ENCODE assay signal across 17 cellular contexts in genomic region chr10:15310776-15311175, GRCh38.
"Had no signal": no experiment of that assay in that cellular context is flagged by ENCODE, and none has a peak within 500 bp of the region (broad histone marks: within the 10 kb centered on the region; RNA-seq: fewer than 3 reads in every experiment).

No MANE protein-coding gene starts in this region.

- H3K27ac ChIP-seq: hepatocyte, neutrophil, right atrium auricular region, sigmoid colon, skin epidermis, stomach had no signal

- H3K4me3 Mint-ChIP-seq: dendritic cell treated with granulocyte-macrophage colony-stimulating factor and Interleukin-4, amounts not matched to agents 40 ng/mL and 50 ng/mL, for 4 days; natural killer cell treated with Interleukin-12 subunit alpha and Interleukin-12 subunit beta and Interleukin-15 and Interleukin-18, amount 100 ng/mL, for 72 hours had no signal

- H3K27ac Mint-ChIP-seq: dendritic cell treated with granulocyte-macrophage colony-stimulating factor and Interleukin-4, amounts not matched to agents 40 ng/mL and 50 ng/mL, for 4 days; natural killer cell treated with Interleukin-12 subunit alpha and Interleukin-12 subunit beta and Interleukin-15 and Interleukin-18, amount 100 ng/mL, for 72 hours had no signal

- H3K9me3 ChIP-seq: neutrophil, right atrium auricular region, sigmoid colon, stomach had no signal

- H3K36me3 ChIP-seq: neutrophil, right atrium auricular region, sigmoid colon, stomach had no signal

- H3K36me3 Mint-ChIP-seq: natural killer cell treated with Interleukin-12 subunit alpha and Interleukin-12 subunit beta and Interleukin-15 and Interleukin-18, amount 100 ng/mL, for 72 hours had no signal

- H3K4me3 ChIP-seq: hepatocyte, lung, right atrium auricular region, sigmoid colon, skin epidermis, stomach had no signal

- H3K27me3 ChIP-seq: hepatocyte, right atrium auricular region, sigmoid colon, stomach had no signal

- DNase-seq: foreskin melanocyte; left colon; left ventricle myocardium superior; mesenchymal stem cell; midbrain; sigmoid colon; stimulated activated naive CD4-positive, alpha-beta T cell; stomach; substantia nigra; trophoblast cell had no signal

- ATAC-seq: left ventricle myocardium superior had no signal

- H3K9me3 Mint-ChIP-seq: dendritic cell treated with granulocyte-macrophage colony-stimulating factor and Interleukin-4, amounts not matched to agents 40 ng/mL and 50 ng/mL, for 4 days; natural killer cell treated with Interleukin-12 subunit alpha and Interleukin-12 subunit beta and Interleukin-15 and Interleukin-18, amount 100 ng/mL, for 72 hours had no signal
